2 cellular contexts compared by ENCODE assay signal in the genomic region with DNA sequence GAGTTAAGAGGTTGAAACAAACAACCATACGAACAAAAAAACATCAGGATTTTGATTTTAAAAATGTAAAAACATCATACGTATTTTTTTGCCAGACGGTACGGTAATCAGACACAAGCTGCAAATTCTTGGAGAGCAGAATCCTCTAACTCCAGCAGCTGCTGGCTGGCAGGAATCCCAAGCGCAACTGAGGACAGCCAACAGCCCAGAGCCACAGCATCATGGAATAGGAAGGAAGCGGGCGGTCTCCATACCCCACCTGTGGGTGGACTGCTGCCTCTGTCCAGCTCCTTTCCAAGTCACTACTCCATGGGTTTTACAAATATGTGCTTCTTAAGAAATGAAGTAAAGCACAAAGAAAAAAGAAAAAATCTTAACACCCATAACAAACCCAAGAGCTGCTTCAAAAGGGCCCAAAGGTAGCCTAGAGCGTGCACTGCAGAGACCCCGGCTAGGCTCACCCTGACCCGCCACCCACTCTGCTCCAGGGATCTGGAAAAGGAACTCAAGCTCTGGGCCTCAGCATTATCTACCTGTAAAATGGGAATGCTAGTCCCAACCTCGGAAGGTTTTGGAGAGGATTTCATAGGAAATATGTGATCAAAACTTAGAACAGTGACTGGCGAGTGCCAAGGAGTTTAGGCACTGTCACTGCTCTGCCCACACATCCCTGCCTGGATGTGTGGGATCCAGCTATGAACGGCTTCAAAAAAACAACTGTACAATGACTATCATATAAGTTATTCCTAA.
A peak's percentile ranks its signal among the peaks of the same experiment; 100 is the strongest.
TF ChIP-seq lines count a peak whose summit lies in the region.

No MANE protein-coding gene starts in this region.

TF ChIP-seq in IMR-90, 13 proteins besides CTCF, POLR2A, EP300 and RAD21:
- no peak for TF ChIP-seq MXI1 (IDR thresholded peaks at IDR 0.05; ENCODE audit: borderline replicate concordance, low read depth, low read length)
- TF ChIP-seq CHD1 (IDR thresholded peaks at IDR 0.05; ENCODE audit: low read depth, low read length), result no peak
- TF ChIP-seq MAZ (IDR thresholded peaks at IDR 0.05; ENCODE audit: borderline replicate concordance, low read depth, low read length), result no peak
- TF ChIP-seq, protein P1, sequence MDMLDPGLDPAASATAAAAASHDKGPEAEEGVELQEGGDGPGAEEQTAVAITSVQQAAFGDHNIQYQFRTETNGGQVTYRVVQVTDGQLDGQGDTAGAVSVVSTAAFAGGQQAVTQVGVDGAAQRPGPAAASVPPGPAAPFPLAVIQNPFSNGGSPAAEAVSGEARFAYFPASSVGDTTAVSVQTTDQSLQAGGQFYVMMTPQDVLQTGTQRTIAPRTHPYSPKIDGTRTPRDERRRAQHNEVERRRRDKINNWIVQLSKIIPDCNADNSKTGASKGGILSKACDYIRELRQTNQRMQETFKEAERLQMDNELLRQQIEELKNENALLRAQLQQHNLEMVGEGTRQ (IDR thresholded peaks at IDR 0.05; ENCODE audit: low read depth, low read length), result no peak
- TF ChIP-seq NFE2L2 (IDR thresholded peaks at IDR 0.05; ENCODE audit: low read depth, low read length), result no peak
- no peak for TF ChIP-seq FOS (IDR thresholded peaks at IDR 0.05; ENCODE audit: low read depth, low read length)
- TF ChIP-seq SMC3 (IDR thresholded peaks at IDR 0.05; ENCODE audit: low read depth, low read length), result no peak
- TF ChIP-seq, protein P2, sequence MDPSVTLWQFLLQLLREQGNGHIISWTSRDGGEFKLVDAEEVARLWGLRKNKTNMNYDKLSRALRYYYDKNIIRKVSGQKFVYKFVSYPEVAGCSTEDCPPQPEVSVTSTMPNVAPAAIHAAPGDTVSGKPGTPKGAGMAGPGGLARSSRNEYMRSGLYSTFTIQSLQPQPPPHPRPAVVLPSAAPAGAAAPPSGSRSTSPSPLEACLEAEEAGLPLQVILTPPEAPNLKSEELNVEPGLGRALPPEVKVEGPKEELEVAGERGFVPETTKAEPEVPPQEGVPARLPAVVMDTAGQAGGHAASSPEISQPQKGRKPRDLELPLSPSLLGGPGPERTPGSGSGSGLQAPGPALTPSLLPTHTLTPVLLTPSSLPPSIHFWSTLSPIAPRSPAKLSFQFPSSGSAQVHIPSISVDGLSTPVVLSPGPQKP (IDR thresholded peaks at IDR 0.05; ENCODE audit: borderline replicate concordance, low read depth, low read length), result no peak
- no peak for TF ChIP-seq RCOR1 (IDR thresholded peaks at IDR 0.05; ENCODE audit: insufficient replicate concordance, low read length)
- no peak for TF ChIP-seq MAFK (IDR thresholded peaks at IDR 0.05; ENCODE audit: low read depth, low read length)
- no peak for TF ChIP-seq BHLHE40 (IDR thresholded peaks at IDR 0.05; ENCODE audit: low read depth, low read length)
- no peak for TF ChIP-seq CEBPB (IDR thresholded peaks at IDR 0.05; ENCODE audit: low read depth, low read length)
- TF ChIP-seq RFX5 (IDR thresholded peaks at IDR 0.05; ENCODE audit: low read depth, low read length), result no peak

TF ChIP-seq in HepG2, 621 proteins besides CTCF, POLR2A, EP300 and RAD21:
- peak; percentile 55 for TF ChIP-seq ZNF629 (CRISPR knock-in tag; conservative IDR thresholded peaks at IDR 0.05)
- no peak for TF ChIP-seq RFX1 (IDR thresholded peaks at IDR 0.05)
